1 cellular context compared by ENCODE assay signal in genomic region chr20:32028647-32029372, GRCh38.
TF ChIP-seq lines count a peak whose summit lies in the region.

No MANE protein-coding gene starts in this region.

TF ChIP-seq in K562, 482 proteins besides CTCF, POLR2A, EP300 and RAD21:
- TF ChIP-seq, protein P1, sequence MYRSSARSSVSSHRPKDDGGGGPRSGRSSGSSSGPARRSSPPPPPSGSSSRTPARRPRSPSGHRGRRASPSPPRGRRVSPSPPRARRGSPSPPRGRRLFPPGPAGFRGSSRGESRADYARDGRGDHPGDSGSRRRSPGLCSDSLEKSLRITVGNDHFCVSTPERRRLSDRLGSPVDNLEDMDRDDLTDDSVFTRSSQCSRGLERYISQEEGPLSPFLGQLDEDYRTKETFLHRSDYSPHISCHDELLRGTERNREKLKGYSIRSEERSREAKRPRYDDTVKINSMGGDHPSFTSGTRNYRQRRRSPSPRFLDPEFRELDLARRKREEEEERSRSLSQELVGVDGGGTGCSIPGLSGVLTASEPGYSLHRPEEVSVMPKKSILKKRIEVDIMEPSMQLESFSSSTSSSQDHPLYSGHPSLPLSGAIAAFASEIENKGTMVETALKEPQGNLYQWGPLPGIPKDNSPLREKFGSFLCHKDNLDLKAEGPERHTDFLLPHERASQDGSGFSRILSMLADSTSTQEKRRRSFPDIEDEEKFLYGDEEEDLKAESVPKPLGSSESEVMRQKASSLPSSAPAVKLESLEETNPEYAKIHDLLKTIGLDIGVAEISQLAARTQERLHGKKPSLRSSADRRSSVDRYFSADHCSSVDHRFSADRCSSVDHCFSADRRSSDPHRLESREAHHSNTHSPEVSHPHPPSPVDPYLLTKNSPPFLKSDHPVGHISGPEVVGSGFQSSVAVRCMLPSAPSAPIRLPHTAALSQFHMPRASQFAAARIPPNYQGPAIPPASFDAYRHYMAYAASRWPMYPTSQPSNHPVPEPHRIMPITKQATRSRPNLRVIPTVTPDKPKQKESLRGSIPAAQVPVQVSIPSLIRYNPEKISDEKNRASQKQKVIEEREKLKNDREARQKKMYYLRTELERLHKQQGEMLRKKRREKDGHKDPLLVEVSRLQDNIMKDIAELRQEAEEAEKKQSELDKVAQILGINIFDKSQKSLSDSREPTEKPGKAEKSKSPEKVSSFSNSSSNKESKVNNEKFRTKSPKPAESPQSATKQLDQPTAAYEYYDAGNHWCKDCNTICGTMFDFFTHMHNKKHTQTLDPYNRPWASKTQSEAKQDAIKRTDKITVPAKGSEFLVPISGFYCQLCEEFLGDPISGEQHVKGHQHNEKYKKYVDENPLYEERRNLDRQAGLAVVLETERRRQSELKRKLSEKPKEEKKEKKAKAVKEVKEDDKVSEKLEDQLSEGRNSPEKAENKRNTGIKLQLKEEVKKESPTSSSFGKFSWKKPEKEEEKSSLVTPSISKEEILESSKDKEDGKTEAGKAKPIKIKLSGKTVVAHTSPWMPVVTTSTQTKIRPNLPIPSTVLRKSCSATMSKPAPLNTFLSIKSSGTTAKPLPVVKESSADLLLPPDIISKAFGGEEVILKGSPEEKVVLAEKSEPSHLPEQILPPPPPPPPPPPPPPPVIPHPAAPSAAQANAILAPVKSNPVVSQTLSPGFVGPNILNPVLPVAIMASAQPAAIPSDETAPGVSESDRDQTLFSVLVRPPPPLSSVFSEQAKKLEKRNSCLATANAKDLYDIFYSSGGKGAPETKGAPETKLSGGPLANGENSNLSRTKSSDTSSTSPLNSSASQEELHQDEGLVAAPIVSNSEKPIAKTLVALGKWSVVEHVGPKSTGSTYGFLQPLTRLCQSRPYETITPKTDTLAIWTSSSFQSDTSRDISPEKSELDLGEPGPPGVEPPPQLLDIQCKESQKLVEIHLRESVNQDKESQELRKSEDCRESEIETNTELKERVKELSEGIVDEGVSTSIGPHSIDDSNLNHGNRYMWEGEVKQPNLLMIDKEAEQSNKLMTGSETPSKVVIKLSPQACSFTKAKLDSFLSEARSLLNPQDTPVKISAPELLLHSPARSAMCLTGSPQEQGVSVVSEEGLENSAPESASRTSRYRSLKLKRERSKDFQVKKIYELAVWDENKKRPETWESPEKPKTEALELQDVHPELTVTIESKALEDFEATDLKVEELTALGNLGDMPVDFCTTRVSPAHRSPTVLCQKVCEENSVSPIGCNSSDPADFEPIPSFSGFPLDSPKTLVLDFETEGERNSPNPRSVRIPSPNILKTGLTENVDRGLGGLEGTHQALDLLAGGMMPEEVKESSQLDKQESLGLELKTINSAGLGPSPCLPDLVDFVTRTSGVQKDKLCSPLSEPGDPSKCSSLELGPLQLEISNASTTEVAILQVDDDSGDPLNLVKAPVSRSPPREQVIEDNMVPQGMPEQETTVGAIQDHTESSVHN (IDR thresholded peaks at IDR 0.05; ENCODE audit: borderline replicate concordance in 1 of 2, low read depth in 1 of 2) = no peak
- TF ChIP-seq SIN3B (IDR thresholded peaks at IDR 0.05; ENCODE audit: low read depth) (no peak), FOXA3 (CRISPR knock-in tag; conservative IDR thresholded peaks at IDR 0.05 in 1 of 2, IDR thresholded peaks at IDR 0.05 in 1 of 2) (0 out of 4 replicates have a peak, but pooled peaks of 1 of the 2 experiments have one; percentile 30), NEUROD1 (IDR thresholded peaks at IDR 0.05; ENCODE audit: borderline replicate concordance, low read depth, low read length, partially characterized antibody) (peak; percentile 65), ZBTB8A (IDR thresholded peaks at IDR 0.05; ENCODE audit: partially characterized antibody) (no peak), RCOR1 (IDR thresholded peaks at IDR 0.05; ENCODE audit: borderline replicate concordance in 1 of 2, low read depth in 2 of 2, low read length in 2 of 2) (0 out of 4 replicates have a peak, but pooled peaks of 1 of the 2 experiments have one; percentile 20), PPARD (CRISPR knock-in tag; IDR thresholded peaks at IDR 0.05) (no peak), FOXO4 (CRISPR knock-in tag; IDR thresholded peaks at IDR 0.05) (no peak), CHD4 (IDR thresholded peaks at IDR 0.05; ENCODE audit: insufficient read depth, insufficient replicate concordance, low read depth, low read length, poor library complexity, severe bottlenecking) (no peak), ZKSCAN8 (CRISPR knock-in tag; IDR thresholded peaks at IDR 0.05) (peak; percentile 67; the same call in 1 of the 2 replicates), ZSCAN29 (IDR thresholded peaks at IDR 0.05) (no peak), ELF2 (CRISPR knock-in tag; IDR thresholded peaks at IDR 0.05) (no peak), ZBED1 (IDR thresholded peaks at IDR 0.05) (no peak), HOMEZ (CRISPR knock-in tag; IDR thresholded peaks at IDR 0.05) (no peak), XRCC5 (IDR thresholded peaks at IDR 0.05; ENCODE audit: low read depth, low read length) (no peak)
- TF ChIP-seq, protein P2, sequence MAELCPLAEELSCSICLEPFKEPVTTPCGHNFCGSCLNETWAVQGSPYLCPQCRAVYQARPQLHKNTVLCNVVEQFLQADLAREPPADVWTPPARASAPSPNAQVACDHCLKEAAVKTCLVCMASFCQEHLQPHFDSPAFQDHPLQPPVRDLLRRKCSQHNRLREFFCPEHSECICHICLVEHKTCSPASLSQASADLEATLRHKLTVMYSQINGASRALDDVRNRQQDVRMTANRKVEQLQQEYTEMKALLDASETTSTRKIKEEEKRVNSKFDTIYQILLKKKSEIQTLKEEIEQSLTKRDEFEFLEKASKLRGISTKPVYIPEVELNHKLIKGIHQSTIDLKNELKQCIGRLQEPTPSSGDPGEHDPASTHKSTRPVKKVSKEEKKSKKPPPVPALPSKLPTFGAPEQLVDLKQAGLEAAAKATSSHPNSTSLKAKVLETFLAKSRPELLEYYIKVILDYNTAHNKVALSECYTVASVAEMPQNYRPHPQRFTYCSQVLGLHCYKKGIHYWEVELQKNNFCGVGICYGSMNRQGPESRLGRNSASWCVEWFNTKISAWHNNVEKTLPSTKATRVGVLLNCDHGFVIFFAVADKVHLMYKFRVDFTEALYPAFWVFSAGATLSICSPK (IDR thresholded peaks at IDR 0.05; ENCODE audit: borderline replicate concordance) = no peak
- TF ChIP-seq, protein P3, sequence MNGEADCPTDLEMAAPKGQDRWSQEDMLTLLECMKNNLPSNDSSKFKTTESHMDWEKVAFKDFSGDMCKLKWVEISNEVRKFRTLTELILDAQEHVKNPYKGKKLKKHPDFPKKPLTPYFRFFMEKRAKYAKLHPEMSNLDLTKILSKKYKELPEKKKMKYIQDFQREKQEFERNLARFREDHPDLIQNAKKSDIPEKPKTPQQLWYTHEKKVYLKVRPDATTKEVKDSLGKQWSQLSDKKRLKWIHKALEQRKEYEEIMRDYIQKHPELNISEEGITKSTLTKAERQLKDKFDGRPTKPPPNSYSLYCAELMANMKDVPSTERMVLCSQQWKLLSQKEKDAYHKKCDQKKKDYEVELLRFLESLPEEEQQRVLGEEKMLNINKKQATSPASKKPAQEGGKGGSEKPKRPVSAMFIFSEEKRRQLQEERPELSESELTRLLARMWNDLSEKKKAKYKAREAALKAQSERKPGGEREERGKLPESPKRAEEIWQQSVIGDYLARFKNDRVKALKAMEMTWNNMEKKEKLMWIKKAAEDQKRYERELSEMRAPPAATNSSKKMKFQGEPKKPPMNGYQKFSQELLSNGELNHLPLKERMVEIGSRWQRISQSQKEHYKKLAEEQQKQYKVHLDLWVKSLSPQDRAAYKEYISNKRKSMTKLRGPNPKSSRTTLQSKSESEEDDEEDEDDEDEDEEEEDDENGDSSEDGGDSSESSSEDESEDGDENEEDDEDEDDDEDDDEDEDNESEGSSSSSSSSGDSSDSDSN (IDR thresholded peaks at IDR 0.05; ENCODE audit: borderline replicate concordance in 1 of 2, low read depth in 2 of 2, low read length in 2 of 2) = no peak
- TF ChIP-seq, protein P4, sequence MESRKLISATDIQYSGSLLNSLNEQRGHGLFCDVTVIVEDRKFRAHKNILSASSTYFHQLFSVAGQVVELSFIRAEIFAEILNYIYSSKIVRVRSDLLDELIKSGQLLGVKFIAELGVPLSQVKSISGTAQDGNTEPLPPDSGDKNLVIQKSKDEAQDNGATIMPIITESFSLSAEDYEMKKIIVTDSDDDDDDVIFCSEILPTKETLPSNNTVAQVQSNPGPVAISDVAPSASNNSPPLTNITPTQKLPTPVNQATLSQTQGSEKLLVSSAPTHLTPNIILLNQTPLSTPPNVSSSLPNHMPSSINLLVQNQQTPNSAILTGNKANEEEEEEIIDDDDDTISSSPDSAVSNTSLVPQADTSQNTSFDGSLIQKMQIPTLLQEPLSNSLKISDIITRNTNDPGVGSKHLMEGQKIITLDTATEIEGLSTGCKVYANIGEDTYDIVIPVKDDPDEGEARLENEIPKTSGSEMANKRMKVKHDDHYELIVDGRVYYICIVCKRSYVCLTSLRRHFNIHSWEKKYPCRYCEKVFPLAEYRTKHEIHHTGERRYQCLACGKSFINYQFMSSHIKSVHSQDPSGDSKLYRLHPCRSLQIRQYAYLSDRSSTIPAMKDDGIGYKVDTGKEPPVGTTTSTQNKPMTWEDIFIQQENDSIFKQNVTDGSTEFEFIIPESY (CRISPR knock-in tag; IDR thresholded peaks at IDR 0.05) = no peak
